ENCODE assay signal across 10 cellular contexts in the genomic region with DNA sequence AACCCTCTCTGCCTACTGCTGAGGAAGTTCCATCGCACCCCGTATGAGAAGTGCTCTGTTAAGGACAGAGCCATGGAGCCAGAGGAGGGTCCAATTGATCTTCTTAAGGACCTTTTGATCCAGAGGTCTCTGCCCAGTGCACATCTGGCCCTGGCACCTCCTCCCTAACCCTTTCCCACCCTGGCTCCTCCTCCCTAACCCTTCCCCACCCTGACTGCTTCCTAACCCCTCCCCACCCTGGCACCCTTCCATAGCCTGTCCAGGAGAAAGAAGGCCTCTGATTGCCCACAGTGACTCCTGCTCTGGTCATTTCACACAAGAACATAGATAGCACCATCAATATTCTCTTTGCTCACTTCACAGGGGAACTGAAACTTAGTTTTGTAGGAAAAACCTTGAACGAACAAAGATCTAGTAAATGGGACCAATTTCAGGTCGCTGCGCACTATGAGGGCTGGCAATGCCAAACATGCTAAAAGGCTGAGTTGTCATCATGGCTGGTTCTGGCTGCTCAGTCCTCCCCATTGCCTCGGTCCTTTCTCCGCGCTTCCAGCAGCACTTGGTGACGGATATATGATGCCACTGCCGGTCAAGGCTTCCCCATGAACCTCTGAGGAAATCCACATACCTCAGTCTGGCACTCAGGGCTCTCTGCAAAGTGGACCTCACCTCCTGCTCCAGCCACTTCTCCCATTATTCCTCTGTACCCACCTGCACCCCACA. TPM values are rescaled to one million over a fixed set of nuclear protein-coding genes. Genes with fewer than 3 reads are reported as not detected.
DNase-seq lines count a peak whose midpoint lies in the region; ATAC-seq and TF ChIP-seq lines count a peak whose summit lies in the region.
"Had no signal": no experiment of that assay in that cellular context is flagged by ENCODE, and none has a peak within 500 bp of the region (broad histone marks: within the 10 kb centered on the region; RNA-seq: fewer than 3 reads in every experiment).

No MANE protein-coding gene starts in this region.

- TF ChIP-seq CTCF in SK-N-SH (IDR thresholded peaks at IDR 0.05) (no peak), MM.1S (IDR thresholded peaks at IDR 0.05; ENCODE audit: low read length) (no peak), parathyroid adenoma (IDR thresholded peaks at IDR 0.05) (no peak), Caco-2 (IDR thresholded peaks at IDR 0.05; ENCODE audit: insufficient read depth in 1 of 2, low read depth in 1 of 2, low read length in 1 of 2, severe bottlenecking in 1 of 2, unreplicated experiment in 1 of 2) (no peak)

- no peak overlapping the region for H3K4me3 Mint-ChIP-seq in Caco-2 (ENCODE audit: unreplicated experiment)

- H3K27ac ChIP-seq in SK-N-SH (ENCODE audit: low read depth in 2 of 2, low read length in 1 of 2) (no peak overlapping the region), MM.1S (ENCODE audit: low read length) (peak overlapping the region; percentile 60), parathyroid adenoma (no peak overlapping the region)
- H3K27ac ChIP-seq: 22Rv1 had no signal

- no peaks in the 10 kb centered on the region for H3K36me3 ChIP-seq in SK-N-SH (replicated peaks in 1 of 2; ENCODE audit: control insufficient read depth in 1 of 2, insufficient read depth in 2 of 2, low read length in 1 of 2)
- no peaks in the 10 kb centered on the region for H3K36me3 ChIP-seq in MM.1S (replicated peaks; ENCODE audit: insufficient read depth, low read length)
- no peaks in the 10 kb centered on the region for H3K36me3 ChIP-seq in parathyroid adenoma (ENCODE audit: control insufficient read depth, insufficient read depth, low read length)
- no peaks in the 10 kb centered on the region for H3K36me3 ChIP-seq in Caco-2 (ENCODE audit: control insufficient read depth, insufficient read depth, low read length)

- no TSS peak for BruUV-seq in Caco-2 (replicated peaks; lab: Mats Ljungman, UMichigan)

- POLR2A ChIA-PET in SK-N-SH (lab: Yijun Ruan, JAX) (interaction anchor here (2.3 kb wide), 1 partner anchor 36 kb away, joined by 11 read pairs; no protein-coding TSS in a partner anchor), Caco-2 (lab: Charles Lee) (no interaction called here)

- H3K4me1 ChIP-seq in SK-N-SH (ENCODE audit: control insufficient read depth in 1 of 2, insufficient read depth in 2 of 2, low read depth in 1 of 2, low read length in 1 of 2): peaks cover 0 to 15% of the 10 kb centered on the region in 2 experiments; a peak in 1 of 4 replicates
- peaks cover 54% of the 10 kb centered on the region for H3K4me1 ChIP-seq in MM.1S (ENCODE audit: low read length)
- H3K4me1 ChIP-seq in parathyroid adenoma: peaks cover 15% of the 10 kb centered on the region
- peaks cover 34% of the 10 kb centered on the region for H3K4me1 ChIP-seq in Caco-2

- TF ChIP-seq RAD21 in SK-N-SH (IDR thresholded peaks at IDR 0.05; ENCODE audit: low read length): no peak

- H3K27me3 Mint-ChIP-seq in Caco-2 (ENCODE audit: insufficient read depth, unreplicated experiment): no peaks in the 10 kb centered on the region

- H3K9me2 ChIP-seq in SK-N-SH (no peaks in the 10 kb centered on the region), MM.1S (replicated peaks; ENCODE audit: insufficient read depth, low read length) (no peaks in the 10 kb centered on the region)

- CTCF ChIA-PET in SK-N-SH (lab: Yijun Ruan, JAX) (interaction anchor here (0.6 to 23.8 kb wide), 56 partner anchors 9 to 286 kb away, joined by 3 to 897 read pairs (median 4); no protein-coding TSS in a partner anchor), Caco-2 (lab: Charles Lee) (interaction anchor here (0.8 to 1.7 kb wide), 4 partner anchors 100 to 244 kb away, joined by 3 to 7 read pairs (median 3); no protein-coding TSS in a partner anchor)

- peaks cover 7% of the 10 kb centered on the region for H3K36me3 Mint-ChIP-seq in Caco-2 (ENCODE audit: insufficient read depth, unreplicated experiment)

- H3K79me2 ChIP-seq in SK-N-SH (ENCODE audit: insufficient read depth) (no peaks in the 10 kb centered on the region), MM.1S (ENCODE audit: low read length) (no peaks in the 10 kb centered on the region), parathyroid adenoma (no peaks in the 10 kb centered on the region)

- H3K4me2 ChIP-seq in SK-N-SH (no peak overlapping the region), MM.1S (ENCODE audit: low read depth, low read length) (peak overlapping the region; percentile 36; the same call in 1 of the 2 replicates), parathyroid adenoma (ENCODE audit: low read length) (no peak overlapping the region)

- TF ChIP-seq EP300 in SK-N-SH (IDR thresholded peaks at IDR 0.05; ENCODE audit: borderline replicate concordance in 1 of 2, low read depth in 1 of 2, low read length in 1 of 2): no peak

- intact Hi-C loops in Caco-2 (cut with micrococcal nuclease; ENCODE audit: unreplicated experiment): loop anchor here (1.0 kb wide), 4 partner anchors 45 to 141 kb away; no protein-coding TSS in a partner anchor

- no peak overlapping the region for H3K4me3 ChIP-seq in SK-N-SH (ENCODE audit: low read depth in 2 of 2, low read length in 1 of 2)
- H3K4me3 ChIP-seq in MM.1S (ENCODE audit: low read length): no peak overlapping the region
- H3K4me3 ChIP-seq in parathyroid adenoma (ENCODE audit: low read depth, low read length): no peak overlapping the region
- no peak overlapping the region for H3K4me3 ChIP-seq in Caco-2 (ENCODE audit: low read depth, low read length)

- 84% methylated on average over 10 of the region's 10 CpGs for WGBS in SK-N-SH (ENCODE audit: low lambda C conversion rate)

- no peak overlapping the region for H3K27ac Mint-ChIP-seq in Caco-2 (ENCODE audit: unreplicated experiment)

- DNase-seq in SK-N-SH (peak; percentile 60), MM.1S (peak; percentile 57), COLO668 (lab: John Stamatoyannopoulos, UW; ENCODE audit: unreplicated experiment) (no peak), Caco-2 (no peak)
- no peak for DNase-seq in activated CD4-positive, alpha-beta T cell treated with anti-CD3 and anti-CD28 coated beads for 48 hours
- DNase-seq: NCI-H1105 had no signal

- no peaks in the 10 kb centered on the region for H3K9me3 ChIP-seq in SK-N-SH
- no peaks in the 10 kb centered on the region for H3K9me3 ChIP-seq in MM.1S (replicated peaks; ENCODE audit: insufficient read depth, low read length)
- H3K9me3 ChIP-seq in parathyroid adenoma (ENCODE audit: control insufficient read depth, low read length): no peaks in the 10 kb centered on the region
- peaks cover 3% of the 10 kb centered on the region; the same call in 1 of the 2 replicates for H3K9me3 ChIP-seq in Caco-2

- ATAC-seq in SK-N-SH treated with all-trans-retinoic acid at 6 μM for 48 hours (no peak), HG02571 (IDR thresholded peaks at IDR 0.05; ENCODE audit: unreplicated experiment) (peak; percentile 35)

- H3K9ac ChIP-seq in SK-N-SH (no peak overlapping the region), MM.1S (ENCODE audit: low read length) (peak overlapping the region; percentile 5; the same call in 1 of the 2 replicates), parathyroid adenoma (no peak overlapping the region)

- peaks cover 32% of the 10 kb centered on the region for H3K4me1 Mint-ChIP-seq in Caco-2 (ENCODE audit: low read depth, unreplicated experiment)

- H2AFZ ChIP-seq in SK-N-SH (ENCODE audit: low read depth) (no peak overlapping the region), MM.1S (ENCODE audit: low read length) (peak overlapping the region; percentile 23; the same call in 1 of the 2 replicates), parathyroid adenoma (peak overlapping the region; percentile 19)

- H3K9me3 Mint-ChIP-seq in Caco-2 (ENCODE audit: unreplicated experiment): peaks cover 11% of the 10 kb centered on the region

- H3F3A ChIP-seq in SK-N-SH (replicated peaks; ENCODE audit: insufficient read depth) (no peaks in the 10 kb centered on the region), MM.1S (ENCODE audit: insufficient read depth, low read length) (peaks cover 32% of the 10 kb centered on the region)

- H4K20me1 ChIP-seq in SK-N-SH (ENCODE audit: insufficient read depth) (no peaks in the 10 kb centered on the region), MM.1S (ENCODE audit: insufficient read depth, low read length) (no peaks in the 10 kb centered on the region)

- H3K27me3 ChIP-seq in SK-N-SH (ENCODE audit: insufficient read depth): no peaks in the 10 kb centered on the region
- no peaks in the 10 kb centered on the region for H3K27me3 ChIP-seq in MM.1S (replicated peaks; ENCODE audit: insufficient read depth, low read length)
- no peaks in the 10 kb centered on the region for H3K27me3 ChIP-seq in parathyroid adenoma (ENCODE audit: control insufficient read depth, insufficient read depth, low read length)
- H3K27me3 ChIP-seq in Caco-2 (replicated peaks; ENCODE audit: control insufficient read depth, insufficient read depth, low read length): no peaks in the 10 kb centered on the region

TF ChIP-seq in SK-N-SH, 30 proteins besides CTCF, POLR2A, EP300 and RAD21 (continues in another document):
- TF ChIP-seq, protein P1, sequence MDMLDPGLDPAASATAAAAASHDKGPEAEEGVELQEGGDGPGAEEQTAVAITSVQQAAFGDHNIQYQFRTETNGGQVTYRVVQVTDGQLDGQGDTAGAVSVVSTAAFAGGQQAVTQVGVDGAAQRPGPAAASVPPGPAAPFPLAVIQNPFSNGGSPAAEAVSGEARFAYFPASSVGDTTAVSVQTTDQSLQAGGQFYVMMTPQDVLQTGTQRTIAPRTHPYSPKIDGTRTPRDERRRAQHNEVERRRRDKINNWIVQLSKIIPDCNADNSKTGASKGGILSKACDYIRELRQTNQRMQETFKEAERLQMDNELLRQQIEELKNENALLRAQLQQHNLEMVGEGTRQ (IDR thresholded peaks at IDR 0.05; ENCODE audit: borderline replicate concordance, low read depth, low read length): no peak
- no peak for TF ChIP-seq NRF1 (IDR thresholded peaks at IDR 0.05; ENCODE audit: low read depth, low read length)
- TF ChIP-seq TCF12 (IDR thresholded peaks at IDR 0.05): no peak
- TF ChIP-seq YY1 (IDR thresholded peaks at IDR 0.05; ENCODE audit: low read depth): no peak

TF ChIP-seq in SK-N-SH treated with all-trans-retinoic acid at 6 μM for 48 hours, 23 proteins besides CTCF, POLR2A, EP300 and RAD21 (continues in another document):
- TF ChIP-seq, protein P2, sequence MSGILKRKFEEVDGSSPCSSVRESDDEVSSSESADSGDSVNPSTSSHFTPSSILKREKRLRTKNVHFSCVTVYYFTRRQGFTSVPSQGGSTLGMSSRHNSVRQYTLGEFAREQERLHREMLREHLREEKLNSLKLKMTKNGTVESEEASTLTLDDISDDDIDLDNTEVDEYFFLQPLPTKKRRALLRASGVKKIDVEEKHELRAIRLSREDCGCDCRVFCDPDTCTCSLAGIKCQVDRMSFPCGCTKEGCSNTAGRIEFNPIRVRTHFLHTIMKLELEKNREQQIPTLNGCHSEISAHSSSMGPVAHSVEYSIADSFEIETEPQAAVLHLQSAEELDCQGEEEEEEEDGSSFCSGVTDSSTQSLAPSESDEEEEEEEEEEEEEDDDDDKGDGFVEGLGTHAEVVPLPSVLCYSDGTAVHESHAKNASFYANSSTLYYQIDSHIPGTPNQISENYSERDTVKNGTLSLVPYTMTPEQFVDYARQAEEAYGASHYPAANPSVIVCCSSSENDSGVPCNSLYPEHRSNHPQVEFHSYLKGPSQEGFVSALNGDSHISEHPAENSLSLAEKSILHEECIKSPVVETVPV (CRISPR knock-in tag; IDR thresholded peaks at IDR 0.05): no peak
- TF ChIP-seq OSR1 (CRISPR knock-in tag; IDR thresholded peaks at IDR 0.05): no peak

RNA-seq across cellular contexts. Expression of a gene that starts 49.2 kb away (rescaled TPM):
- 16.0 and 19.5 TPM in 2 replicates for polyA plus RNA-seq in SK-N-SH (2012; rRNA removed)
- 6.9 and 10.5 TPM in 2 replicates for polyA plus RNA-seq in SK-N-SH (2012; cell fraction: cytosol; rRNA removed)
- polyA plus RNA-seq in SK-N-SH (2012; cell fraction: nucleus; rRNA removed): 57.7 and 96.1 TPM in 2 replicates
- total RNA-seq in Caco-2 (2022): 322 and 339 TPM in 2 replicates

Comparison
In these comparisons a context has a peak if more than half of its experiments do, and no peak if none do; other contexts are left out.
1. DNase-seq: peak in SK-N-SH (single experiment) and MM.1S (single experiment); none in COLO668 (single experiment), activated CD4-positive, alpha-beta T cell treated with anti-CD3 and anti-CD28 coated beads for 48 hours (single experiment) and Caco-2 (0 of 2).